20 cellular contexts compared by ENCODE assay signal in genomic region chr6:129031051-129031599, GRCh38.
DNase-seq lines count a peak whose midpoint lies in the region; ATAC-seq and TF ChIP-seq lines count a peak whose summit lies in the region.
"Had no signal": no experiment of that assay in that cellular context is flagged by ENCODE, and none has a peak within 500 bp of the region (broad histone marks: within the 10 kb centered on the region; RNA-seq: fewer than 3 reads in every experiment).

No MANE protein-coding gene starts in this region.

- TF ChIP-seq POLR2A in right lobe of liver (IDR thresholded peaks at IDR 0.05) (no peak), uterus (IDR thresholded peaks at IDR 0.05) (no peak)

- peak overlapping the region; percentile 9 for H3K27ac ChIP-seq in RWPE2 (ENCODE audit: poor library complexity, severe bottlenecking)
- no peak overlapping the region for H3K27ac ChIP-seq in right lobe of liver
- H3K27ac ChIP-seq in uterus: peak overlapping the region in 1 of 2 donors; percentile 49
- H3K27ac ChIP-seq: C4-2B had no signal

- no peaks in the 10 kb centered on the region for H3K9me3 ChIP-seq in RWPE2 (ENCODE audit: severe bottlenecking)
- no peaks in the 10 kb centered on the region for H3K9me3 ChIP-seq in right lobe of liver
- H3K9me3 ChIP-seq in uterus: no peaks in the 10 kb centered on the region
- H3K9me3 ChIP-seq: transverse colon had no signal

- no peak for TF ChIP-seq CTCF in RWPE2 (IDR thresholded peaks at IDR 0.05; ENCODE audit: poor library complexity, severe bottlenecking)
- no peak for TF ChIP-seq CTCF in epithelial cell of esophagus (IDR thresholded peaks at IDR 0.05; ENCODE audit: insufficient read depth, low read depth, low read length, missing control alignments)
- no peak for TF ChIP-seq CTCF in right lobe of liver (IDR thresholded peaks at IDR 0.05)
- TF ChIP-seq CTCF in endothelial cell (IDR thresholded peaks at IDR 0.05; ENCODE audit: unreplicated experiment): no peak
- no peak for TF ChIP-seq CTCF in uterus (IDR thresholded peaks at IDR 0.05)

- ATAC-seq in RWPE2 (ENCODE audit: low read depth) (peak; percentile 67), right lobe of liver (no peak), HG02642 (IDR thresholded peaks at IDR 0.05; ENCODE audit: poor library complexity, unreplicated experiment) (no peak)
- ATAC-seq: activated T-cell treated with anti-CD3 and anti-CD28 coated beads, Interleukin-2, amount 50 U/mL, for 4 hours; natural killer cell treated with Interleukin-12 subunit alpha and Interleukin-12 subunit beta and Interleukin-15 and Interleukin-18, amount 100 ng/mL, for 72 hours had no signal

- H3K36me3 Mint-ChIP-seq in endothelial cell (ENCODE audit: low read depth, unreplicated experiment): no peaks in the 10 kb centered on the region
- H3K36me3 Mint-ChIP-seq: activated naive CD8-positive, alpha-beta T cell treated with anti-CD3 and anti-CD28 coated beads, Interleukin-2, amount 10 ng/mL, durations not matched to agents 7 days and 5 days; natural killer cell treated with Interleukin-12 subunit alpha and Interleukin-12 subunit beta and Interleukin-15 and Interleukin-18, amount 100 ng/mL, for 72 hours had no signal

- no peaks in the 10 kb centered on the region for H3K36me3 ChIP-seq in RWPE2 (ENCODE audit: low read depth)
- H3K36me3 ChIP-seq in right lobe of liver: no peaks in the 10 kb centered on the region
- H3K36me3 ChIP-seq in uterus: no peaks in the 10 kb centered on the region
- H3K36me3 ChIP-seq: transverse colon had no signal

- intact Hi-C loops in right lobe of liver (cut with DNase I): no loop called here
- intact Hi-C loops in uterus (cut with DNase I; ENCODE audit: low total_unique reads): no loop called here

- H3K4me3 ChIP-seq in RWPE2 (ENCODE audit: severe bottlenecking) (no peak overlapping the region), epithelial cell of esophagus (ENCODE audit: low read length) (no peak overlapping the region), skeletal muscle cell (ENCODE audit: low read depth, low read length) (no peak overlapping the region), right lobe of liver (no peak overlapping the region), uterus (no peak overlapping the region)
- H3K4me3 ChIP-seq: transverse colon had no signal

- WGBS in right lobe of liver (ENCODE audit: insufficient coverage, low coverage, low lambda C conversion rate, missing lambda C conversion rate): 6% methylated on average over 1 of the region's 1 CpG

- DNase-seq in EH (ENCODE audit: low read depth): peak; percentile 88
- no peak for DNase-seq in RWPE2 (ENCODE audit: low spot score)
- peak; percentile 17 for DNase-seq in epithelial cell of esophagus (ENCODE audit: low read depth)
- peak; percentile 56 for DNase-seq in skeletal muscle cell (ENCODE audit: low read depth)
- no peak for DNase-seq in right lobe of liver
- DNase-seq in endothelial cell (ENCODE audit: low spot score): no peak
- DNase-seq in uterus: no peak
- DNase-seq: activated CD4-positive, alpha-beta T cell treated with anti-CD3 and anti-CD28 coated beads, Interleukin-2, amount 10 ng/mL, durations not matched to agents 7 days and 5 days; activated naive CD8-positive, alpha-beta T cell treated with anti-CD3 and anti-CD28 coated beads, Interleukin-2, amount 10 ng/mL, durations not matched to agents 7 days and 5 days; activated T-cell treated with anti-CD3 and anti-CD28 coated beads, Interleukin-2, amount 50 U/mL, for 4 hours; DMS53; H7; NK-92 treated with Interleukin-12 subunit alpha and Interleukin-12 subunit beta, amount 100 ng/mL, for 24 hours; Right ventricle myocardium superior; stimulated activated CD4-positive, alpha-beta T cell treated with anti-CD3 and anti-CD28 coated beads, Interleukin-4, amount 100 ng/mL, for 24 hours; T1000; transverse colon had no signal

- peaks cover 12% of the 10 kb centered on the region for H3K4me1 Mint-ChIP-seq in endothelial cell (ENCODE audit: unreplicated experiment)
- H3K4me1 Mint-ChIP-seq: activated CD4-positive, alpha-beta T cell treated with anti-CD3 and anti-CD28 coated beads, Interleukin-2, amount 10 ng/mL, durations not matched to agents 7 days and 5 days; activated naive CD8-positive, alpha-beta T cell treated with anti-CD3 and anti-CD28 coated beads, Interleukin-2, amount 10 ng/mL, durations not matched to agents 7 days and 5 days had no signal

- no peaks in the 10 kb centered on the region for H3K9me3 Mint-ChIP-seq in endothelial cell (ENCODE audit: unreplicated experiment)
- H3K9me3 Mint-ChIP-seq: activated CD4-positive, alpha-beta T cell treated with anti-CD3 and anti-CD28 coated beads, Interleukin-2, amount 10 ng/mL, durations not matched to agents 7 days and 5 days; activated naive CD8-positive, alpha-beta T cell treated with anti-CD3 and anti-CD28 coated beads, Interleukin-2, amount 10 ng/mL, durations not matched to agents 7 days and 5 days; activated T-cell treated with anti-CD3 and anti-CD28 coated beads, Interleukin-2, amount 50 U/mL, for 4 hours; natural killer cell treated with Interleukin-12 subunit alpha and Interleukin-12 subunit beta and Interleukin-15 and Interleukin-18, amount 100 ng/mL, for 72 hours had no signal

- H3K27me3 Mint-ChIP-seq in endothelial cell (ENCODE audit: unreplicated experiment): peaks cover 1% of the 10 kb centered on the region
- H3K27me3 Mint-ChIP-seq: activated CD4-positive, alpha-beta T cell treated with anti-CD3 and anti-CD28 coated beads, Interleukin-2, amount 10 ng/mL, durations not matched to agents 7 days and 5 days had no signal

- peaks cover 15% of the 10 kb centered on the region for H3K4me1 ChIP-seq in RWPE2 (ENCODE audit: insufficient read depth, poor library complexity, severe bottlenecking)
- no peaks in the 10 kb centered on the region for H3K4me1 ChIP-seq in right lobe of liver
- no peaks in the 10 kb centered on the region for H3K4me1 ChIP-seq in uterus
- H3K4me1 ChIP-seq: transverse colon had no signal

- no peak overlapping the region for H3K4me3 Mint-ChIP-seq in endothelial cell (ENCODE audit: unreplicated experiment)
- H3K4me3 Mint-ChIP-seq: activated CD4-positive, alpha-beta T cell treated with anti-CD3 and anti-CD28 coated beads, Interleukin-2, amount 10 ng/mL, durations not matched to agents 7 days and 5 days; activated naive CD8-positive, alpha-beta T cell treated with anti-CD3 and anti-CD28 coated beads, Interleukin-2, amount 10 ng/mL, durations not matched to agents 7 days and 5 days; activated T-cell treated with anti-CD3 and anti-CD28 coated beads, Interleukin-2, amount 50 U/mL, for 4 hours; natural killer cell treated with Interleukin-12 subunit alpha and Interleukin-12 subunit beta and Interleukin-15 and Interleukin-18, amount 100 ng/mL, for 72 hours had no signal

- no peaks in the 10 kb centered on the region for H3K27me3 ChIP-seq in RWPE2 (ENCODE audit: insufficient read depth, poor library complexity, severe bottlenecking)
- H3K27me3 ChIP-seq in right lobe of liver: no peaks in the 10 kb centered on the region
- H3K27me3 ChIP-seq in uterus: no peaks in the 10 kb centered on the region
- H3K27me3 ChIP-seq: transverse colon had no signal

- no peak overlapping the region for H3K27ac Mint-ChIP-seq in endothelial cell (ENCODE audit: unreplicated experiment)
- H3K27ac Mint-ChIP-seq: activated CD4-positive, alpha-beta T cell treated with anti-CD3 and anti-CD28 coated beads, Interleukin-2, amount 10 ng/mL, durations not matched to agents 7 days and 5 days; activated naive CD8-positive, alpha-beta T cell treated with anti-CD3 and anti-CD28 coated beads, Interleukin-2, amount 10 ng/mL, durations not matched to agents 7 days and 5 days; natural killer cell treated with Interleukin-12 subunit alpha and Interleukin-12 subunit beta and Interleukin-15 and Interleukin-18, amount 100 ng/mL, for 72 hours had no signal

Comparison
In these comparisons a context has a peak if more than half of its experiments do, and no peak if none do; other contexts are left out.
1. DNase-seq: peak in EH (single experiment), epithelial cell of esophagus (single experiment) and skeletal muscle cell (single experiment); none in RWPE2 (single experiment), right lobe of liver (0 of 3), endothelial cell (single experiment) and uterus (0 of 2).